ENCODE assay signal across 12 cellular contexts in genomic region chr19:3362217-3362907, GRCh38. TPM values are rescaled to one million over a fixed set of nuclear protein-coding genes. Genes with fewer than 3 reads are reported as not detected.
DNase-seq lines count a peak whose midpoint lies in the region; ATAC-seq, FAIRE-seq and TF ChIP-seq lines count a peak whose summit lies in the region.
"Had no signal": no experiment of that assay in that cellular context is flagged by ENCODE, and none has a peak within 500 bp of the region (broad histone marks: within the 10 kb centered on the region; RNA-seq: fewer than 3 reads in every experiment).

No MANE protein-coding gene starts in this region.

- H3K9me3 Mint-ChIP-seq in neural progenitor cell = peaks cover under 1% of the 10 kb centered on the region

- H3K27ac ChIP-seq in A549 (peak overlapping the region in 1 of 2 experiments; percentile 100; a peak in 3 of 6 replicates), HEK293 (ENCODE audit: extremely low read depth, low read depth, low read length) (no peak overlapping the region), cingulate gyrus (ENCODE audit: low read depth, low read length) (peak overlapping the region; percentile 85), neural progenitor cell (no peak overlapping the region)

- WGBS in A549 (ENCODE audit: missing lambda C conversion rate) = 74% methylated on average over 9 of the region's 9 CpGs

- no peak overlapping the region for H2AFZ ChIP-seq in neural progenitor cell (replicated peaks)

- H3K4me3 ChIP-seq in A549 (no peak overlapping the region), HEK293 (ENCODE audit: low read depth, low read length) (no peak overlapping the region), neural progenitor cell (no peak overlapping the region)

- H3K9ac ChIP-seq in neural progenitor cell = no peak overlapping the region

- DNase-seq in A549 (ENCODE audit: low read depth in 1 of 2, low spot score in 1 of 2) = no peak
- DNase-seq in neural progenitor cell (ENCODE audit: low spot score) = no peak
- DNase-seq in HUDEP-2 (lab: John Stamatoyannopoulos, UW; ENCODE audit: unreplicated experiment in 76 of 76) = no peak
- no peak for DNase-seq in SKM-1 treated with dmso at 0.1 percent for 144 hours (lab: John Stamatoyannopoulos, UW; ENCODE audit: unreplicated experiment)
- DNase-seq in NCI-H1417 treated with DMSO at 0.1 percent for 48 hours (lab: John Stamatoyannopoulos, UW) = no peak
- DNase-seq in frontal cortex (ENCODE audit: low spot score in 2 of 2) = no peak
- DNase-seq: activated CD4-positive, alpha-beta T cell treated with anti-CD3 and anti-CD28 coated beads for 48 hours; NCI-H2029 treated with DMSO at 0.1 percent for 48 hours; small intestine; stimulated activated CD8-positive, alpha-beta memory T cell treated with anti-CD3 and anti-CD28 coated beads, Interleukin-4, amount 100 ng/mL, for 48 hours had no signal

- CTCF ChIA-PET in A549 (lab: Yijun Ruan, JAX) = interaction anchor here (0.9 to 1.2 kb wide), 3 partner anchors 12 to 35 kb away, joined by 3 to 4 read pairs (median 3); no protein-coding TSS in a partner anchor
- CTCF ChIA-PET in HEK293 (lab: Yijun Ruan, JAX) = interaction anchor here (0.6 kb wide), 1 partner anchor 67 kb away, joined by 3 read pairs; no protein-coding TSS in a partner anchor

- peaks cover 66% of the 10 kb centered on the region for H3K27me3 Mint-ChIP-seq in neural progenitor cell (ENCODE audit: insufficient read depth, low read depth)

- H3K4me2 ChIP-seq in A549 (no peak overlapping the region; the same call in 2 of the 3 replicates), neural progenitor cell (no peak overlapping the region)

- H3K36me3 Mint-ChIP-seq in neural progenitor cell = no peaks in the 10 kb centered on the region

- no peak for ATAC-seq in A549

- H3K4me1 ChIP-seq in A549 (peaks cover 48% of the 10 kb centered on the region), HEK293 (ENCODE audit: control insufficient read depth, insufficient read depth, low read length) (peaks cover 3% of the 10 kb centered on the region; the same call in 1 of the 2 replicates), neural progenitor cell (peaks cover 27% of the 10 kb centered on the region)

- no peak for TF ChIP-seq POLR2A in A549 (IDR thresholded peaks at IDR 0.05; ENCODE audit: low read length)

- no peaks in the 10 kb centered on the region for H3K36me3 ChIP-seq in HEK293 (ENCODE audit: control insufficient read depth in 2 of 2, insufficient read depth in 1 of 2, low read length in 2 of 2)
- H3K36me3 ChIP-seq in neural progenitor cell = no peaks in the 10 kb centered on the region

- H3K27ac Mint-ChIP-seq in neural progenitor cell = no peak overlapping the region

- peaks cover 56% of the 10 kb centered on the region for H4K20me1 ChIP-seq in neural progenitor cell (ENCODE audit: low read depth)

- peaks cover 98% of the 10 kb centered on the region for H3K27me3 ChIP-seq in neural progenitor cell

- H3K4me3 Mint-ChIP-seq in neural progenitor cell = peak overlapping the region; percentile 57

- no peak for TF ChIP-seq EP300 in A549 (IDR thresholded peaks at IDR 0.05)

- TF ChIP-seq CTCF in A549 (IDR thresholded peaks at IDR 0.05) (no peak), HEK293 (tag by site-specific recombination; IDR thresholded peaks at IDR 0.05) (no peak), neural progenitor cell (IDR thresholded peaks at IDR 0.05) (no peak)

- POLR2A ChIA-PET in A549 (lab: Yijun Ruan, JAX) (no interaction called here), HEK293 (lab: Yijun Ruan, JAX) (no interaction called here)

- H3K9me3 ChIP-seq in A549 (no peaks in the 10 kb centered on the region), HEK293 (ENCODE audit: control insufficient read depth, insufficient read depth, low read depth, low read length) (no peaks in the 10 kb centered on the region), neural progenitor cell (ENCODE audit: low read depth) (no peaks in the 10 kb centered on the region)

- H3K4me1 Mint-ChIP-seq in neural progenitor cell = peaks cover 18% of the 10 kb centered on the region

- H3F3A ChIP-seq in neural progenitor cell (ENCODE audit: low read depth) = peaks cover 29% of the 10 kb centered on the region

- no peaks in the 10 kb centered on the region for H3K79me2 ChIP-seq in neural progenitor cell (ENCODE audit: low read depth)

- no peak for TF ChIP-seq RAD21 in A549 (conservative IDR thresholded peaks at IDR 0.05 in 1 of 2, IDR thresholded peaks at IDR 0.05 in 1 of 2)

- no peak for FAIRE-seq in A549 (lab: Jason Lieb, UNC)
- FAIRE-seq in frontal cortex (lab: Jason Lieb, UNC) = no peak
- FAIRE-seq: small intestine had no signal

TF ChIP-seq in A549, 52 proteins besides CTCF, POLR2A, EP300 and RAD21:
- TF ChIP-seq PBX3 (IDR thresholded peaks at IDR 0.05) (no peak), KDM1A (IDR thresholded peaks at IDR 0.05; ENCODE audit: low read depth) (peak; percentile 91)
TF ChIP-seq in A549: peak in this region for 1.

TF ChIP-seq in HEK293, 187 proteins besides CTCF, POLR2A, EP300 and RAD21 (continues in another document):
- TF ChIP-seq MYNN (tag by site-specific recombination; IDR thresholded peaks at IDR 0.05; ENCODE audit: borderline replicate concordance) (no peak), ZFP3 (tag by site-specific recombination; IDR thresholded peaks at IDR 0.05; ENCODE audit: low read depth) (no peak), SCRT2 (tag by site-specific recombination; IDR thresholded peaks at IDR 0.05) (no peak), ZNF37A (tag by site-specific recombination; IDR thresholded peaks at IDR 0.05) (no peak), BCL11B (tag by site-specific recombination; IDR thresholded peaks at IDR 0.05; ENCODE audit: low read depth) (no peak), HOXC10 (CRISPR knock-in tag; IDR thresholded peaks at IDR 0.05) (no peak), ZNF394 (tag by site-specific recombination; IDR thresholded peaks at IDR 0.05; ENCODE audit: borderline replicate concordance) (no peak), ZNF335 (tag by site-specific recombination; conservative IDR thresholded peaks at IDR 0.05) (no peak), ZNF2 (tag by site-specific recombination; IDR thresholded peaks at IDR 0.05) (0 out of 2 replicates have a peak, but pooled peaks have one; percentile 40), ZBTB44 (tag by site-specific recombination; IDR thresholded peaks at IDR 0.05) (no peak), ZNF571 (tag by site-specific recombination; IDR thresholded peaks at IDR 0.05) (no peak), YY1 (tag by site-specific recombination; IDR thresholded peaks at IDR 0.05) (no peak; the same call in 1 of the 2 replicates), ZNF350 (tag by site-specific recombination; IDR thresholded peaks at IDR 0.05) (no peak)
- TF ChIP-seq, protein P1, sequence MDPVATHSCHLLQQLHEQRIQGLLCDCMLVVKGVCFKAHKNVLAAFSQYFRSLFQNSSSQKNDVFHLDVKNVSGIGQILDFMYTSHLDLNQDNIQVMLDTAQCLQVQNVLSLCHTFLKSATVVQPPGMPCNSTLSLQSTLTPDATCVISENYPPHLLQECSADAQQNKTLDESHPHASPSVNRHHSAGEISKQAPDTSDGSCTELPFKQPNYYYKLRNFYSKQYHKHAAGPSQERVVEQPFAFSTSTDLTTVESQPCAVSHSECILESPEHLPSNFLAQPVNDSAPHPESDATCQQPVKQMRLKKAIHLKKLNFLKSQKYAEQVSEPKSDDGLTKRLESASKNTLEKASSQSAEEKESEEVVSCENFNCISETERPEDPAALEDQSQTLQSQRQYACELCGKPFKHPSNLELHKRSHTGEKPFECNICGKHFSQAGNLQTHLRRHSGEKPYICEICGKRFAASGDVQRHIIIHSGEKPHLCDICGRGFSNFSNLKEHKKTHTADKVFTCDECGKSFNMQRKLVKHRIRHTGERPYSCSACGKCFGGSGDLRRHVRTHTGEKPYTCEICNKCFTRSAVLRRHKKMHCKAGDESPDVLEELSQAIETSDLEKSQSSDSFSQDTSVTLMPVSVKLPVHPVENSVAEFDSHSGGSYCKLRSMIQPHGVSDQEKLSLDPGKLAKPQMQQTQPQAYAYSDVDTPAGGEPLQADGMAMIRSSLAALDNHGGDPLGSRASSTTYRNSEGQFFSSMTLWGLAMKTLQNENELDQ (tag by site-specific recombination; IDR thresholded peaks at IDR 0.05; ENCODE audit: low read depth) = no peak
- TF ChIP-seq, protein P2, sequence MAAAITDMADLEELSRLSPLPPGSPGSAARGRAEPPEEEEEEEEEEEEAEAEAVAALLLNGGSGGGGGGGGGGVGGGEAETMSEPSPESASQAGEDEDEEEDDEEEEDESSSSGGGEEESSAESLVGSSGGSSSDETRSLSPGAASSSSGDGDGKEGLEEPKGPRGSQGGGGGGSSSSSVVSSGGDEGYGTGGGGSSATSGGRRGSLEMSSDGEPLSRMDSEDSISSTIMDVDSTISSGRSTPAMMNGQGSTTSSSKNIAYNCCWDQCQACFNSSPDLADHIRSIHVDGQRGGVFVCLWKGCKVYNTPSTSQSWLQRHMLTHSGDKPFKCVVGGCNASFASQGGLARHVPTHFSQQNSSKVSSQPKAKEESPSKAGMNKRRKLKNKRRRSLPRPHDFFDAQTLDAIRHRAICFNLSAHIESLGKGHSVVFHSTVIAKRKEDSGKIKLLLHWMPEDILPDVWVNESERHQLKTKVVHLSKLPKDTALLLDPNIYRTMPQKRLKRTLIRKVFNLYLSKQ (tag by site-specific recombination; IDR thresholded peaks at IDR 0.05; ENCODE audit: borderline replicate concordance) = no peak

RNA-seq across cellular contexts. Expression of gene NFIC, which starts 4.0 kb away (rescaled TPM):
- polyA plus RNA-seq in A549 (2011; rRNA removed) (2.6 and 4.7 TPM in 2 replicates), A549 (2017; fragmentation: RNase III; extraction: RNeasy Plus Mini Kit Qiagen cat#74134 plus additional on column Dnase treatment) (34.6 to 36.4 TPM (median 34.9 TPM) in 3 replicates)
- polyA plus RNA-seq in A549 (2012; cell fraction: cytosol; rRNA removed) = 8.9 and 14.2 TPM in 2 replicates
- 20.1 and 22.9 TPM in 2 replicates for polyA plus RNA-seq in A549 (2012; cell fraction: nucleus; rRNA removed)
- 10.5 and 14.6 TPM in 2 replicates for polyA minus RNA-seq in A549 (2011; rRNA and poly(A)+ RNA removed)
- total RNA-seq in neural progenitor cell (ENCODE audit: low replicate concordance) (1.1 and 1.3 TPM in 2 replicates), frontal cortex (1.2 TPM)
